In the genomic region with DNA sequence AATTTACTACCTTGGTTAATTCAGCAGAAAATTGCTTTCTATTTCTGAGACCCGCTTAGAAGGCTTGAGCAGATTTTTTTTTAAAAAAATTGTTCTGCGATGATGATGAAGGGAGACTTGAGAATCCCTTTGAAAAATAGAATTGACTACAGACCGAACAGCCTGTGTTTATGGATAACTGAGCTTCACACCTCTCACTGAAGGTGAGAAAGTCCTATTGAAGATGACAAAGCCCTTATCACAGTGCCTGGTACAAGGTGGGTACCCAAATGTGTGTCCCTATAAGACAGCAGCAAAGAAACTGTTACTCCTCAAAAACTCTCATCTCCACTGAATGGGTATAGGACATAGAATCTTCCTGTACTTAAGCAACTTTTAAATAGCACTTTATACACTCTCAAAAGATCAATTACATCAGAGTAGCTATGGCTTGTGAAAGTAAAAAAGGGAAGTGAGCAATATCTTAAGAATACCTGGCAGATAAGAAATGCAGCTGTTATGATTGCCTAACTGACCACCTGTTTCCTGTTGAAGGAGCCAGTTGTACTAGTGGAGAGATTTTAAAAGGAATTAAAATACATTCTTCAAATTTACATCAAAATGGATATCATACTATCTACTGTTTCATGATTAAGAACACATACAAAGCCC, we compare ENCODE assay signal across 10 cellular contexts.
DNase-seq lines count a peak whose midpoint lies in the region; ATAC-seq and TF ChIP-seq lines count a peak whose summit lies in the region.
"Had no signal": no experiment of that assay in that cellular context is flagged by ENCODE, and none has a peak within 500 bp of the region (broad histone marks: within the 10 kb centered on the region; RNA-seq: fewer than 3 reads in every experiment).

No MANE protein-coding gene starts in this region.

- H3K9me2 ChIP-seq in OCI-LY1 (ENCODE audit: low read depth, low read length): no peaks in the 10 kb centered on the region

- DNase-seq in myocyte (ENCODE audit: low read depth) (peak; percentile 25), DMS 273 (lab: John Stamatoyannopoulos, UW; ENCODE audit: unreplicated experiment) (no peak), endodermal cell (no peak), osteoblast (ENCODE audit: insufficient read length, low spot score, missing footprints) (no peak)
- DNase-seq in activated CD4-positive, alpha-beta memory T cell treated with anti-CD3 and anti-CD28 coated beads for 36 hours: no peak
- DNase-seq: natural killer cell, SHP77 treated with DMSO at 0.1 percent for 48 hours had no signal

- POLR2A ChIA-PET in activated CD4-positive, alpha-beta memory T cell treated with anti-CD3 and anti-CD28 coated beads for 36 hours (lab: Charles Lee): no interaction called here

- no peaks in the 10 kb centered on the region for H4K20me1 ChIP-seq in OCI-LY1 (ENCODE audit: insufficient read depth, low read length)
- no peaks in the 10 kb centered on the region for H4K20me1 ChIP-seq in osteoblast (ENCODE audit: insufficient read depth, low read length)

- H3K4me1 Mint-ChIP-seq in endodermal cell: no peaks in the 10 kb centered on the region
- no peaks in the 10 kb centered on the region for H3K4me1 Mint-ChIP-seq in activated CD4-positive, alpha-beta memory T cell treated with anti-CD3 and anti-CD28 coated beads for 36 hours (ENCODE audit: low read depth)
- H3K4me1 Mint-ChIP-seq: natural killer cell had no signal

- H2AFZ ChIP-seq in OCI-LY1 (ENCODE audit: low read length) (no peak overlapping the region), osteoblast (ENCODE audit: low read length) (no peak overlapping the region)

- no peak overlapping the region for H3K27ac Mint-ChIP-seq in endodermal cell
- H3K27ac Mint-ChIP-seq in activated CD4-positive, alpha-beta memory T cell treated with anti-CD3 and anti-CD28 coated beads for 36 hours: no peak overlapping the region
- H3K27ac Mint-ChIP-seq: natural killer cell had no signal

- H3K79me2 ChIP-seq in OCI-LY1 (ENCODE audit: insufficient read depth, low read length) (no peaks in the 10 kb centered on the region), osteoblast (ENCODE audit: insufficient read depth, low read length) (no peaks in the 10 kb centered on the region)

- peak; percentile 100 for ATAC-seq in GM19324 (IDR thresholded peaks at IDR 0.05; ENCODE audit: low FRiP score, unreplicated experiment)
- peak; percentile 100 for ATAC-seq in HG03045 (IDR thresholded peaks at IDR 0.05; ENCODE audit: unreplicated experiment)

- H3K36me3 Mint-ChIP-seq in endodermal cell (ENCODE audit: low read depth): no peaks in the 10 kb centered on the region
- H3K36me3 Mint-ChIP-seq in activated CD4-positive, alpha-beta memory T cell treated with anti-CD3 and anti-CD28 coated beads for 36 hours: no peaks in the 10 kb centered on the region

- H3K4me2 ChIP-seq in OCI-LY1 (ENCODE audit: low read length): peak overlapping the region; percentile 33
- no peak overlapping the region for H3K4me2 ChIP-seq in osteoblast (ENCODE audit: insufficient read depth, low read length)

- WGBS in endodermal cell (ENCODE audit: insufficient coverage in 1 of 2, insufficient read length in 1 of 2), 2 experiments: 94 to 97% methylated on average over 3 of the region's 3 CpGs

- peaks cover 16% of the 10 kb centered on the region for H3K9me3 Mint-ChIP-seq in endodermal cell
- peaks cover 8% of the 10 kb centered on the region for H3K9me3 Mint-ChIP-seq in activated CD4-positive, alpha-beta memory T cell treated with anti-CD3 and anti-CD28 coated beads for 36 hours

- TF ChIP-seq CTCF in OCI-LY1 (IDR thresholded peaks at IDR 0.05; ENCODE audit: low read length): no peak
- no peak for TF ChIP-seq CTCF in endodermal cell (conservative IDR thresholded peaks at IDR 0.05)
- no peak for TF ChIP-seq CTCF in osteoblast (IDR thresholded peaks at IDR 0.05; ENCODE audit: extremely low read depth, low read depth, low read length)

- H3K4me3 ChIP-seq in OCI-LY1 (ENCODE audit: low read depth, low read length, poor library complexity, severe bottlenecking): no peak overlapping the region
- no peak overlapping the region for H3K4me3 ChIP-seq in endodermal cell (ENCODE audit: low read length)
- no peak overlapping the region for H3K4me3 ChIP-seq in osteoblast (ENCODE audit: insufficient read depth, low read length)

- peaks cover 26% of the 10 kb centered on the region for H3K4me1 ChIP-seq in OCI-LY1 (ENCODE audit: insufficient read depth, low read length, severe bottlenecking)
- H3K4me1 ChIP-seq in endodermal cell (ENCODE audit: control insufficient read depth, insufficient read depth, low read length): no peaks in the 10 kb centered on the region
- H3K4me1 ChIP-seq in osteoblast (ENCODE audit: insufficient read depth, low read length): no peaks in the 10 kb centered on the region

- intact Hi-C loops in activated CD4-positive, alpha-beta memory T cell treated with anti-CD3 and anti-CD28 coated beads for 36 hours (cut with micrococcal nuclease): no loop called here

- CTCF ChIA-PET in activated CD4-positive, alpha-beta memory T cell treated with anti-CD3 and anti-CD28 coated beads for 36 hours (lab: Charles Lee): no interaction called here

- peak overlapping the region; percentile 76 for H3K27ac ChIP-seq in OCI-LY1 (ENCODE audit: low read depth, low read length, poor library complexity, severe bottlenecking)
- H3K27ac ChIP-seq in endodermal cell (ENCODE audit: low read depth, low read length): no peak overlapping the region
- H3K27ac ChIP-seq in osteoblast (ENCODE audit: low read depth, low read length): no peak overlapping the region

- no peak overlapping the region for H3K4me3 Mint-ChIP-seq in endodermal cell
- no peak overlapping the region for H3K4me3 Mint-ChIP-seq in activated CD4-positive, alpha-beta memory T cell treated with anti-CD3 and anti-CD28 coated beads for 36 hours
- H3K4me3 Mint-ChIP-seq: natural killer cell had no signal

- no peaks in the 10 kb centered on the region for H3K27me3 Mint-ChIP-seq in endodermal cell (ENCODE audit: insufficient read depth)
- H3K27me3 Mint-ChIP-seq in activated CD4-positive, alpha-beta memory T cell treated with anti-CD3 and anti-CD28 coated beads for 36 hours: no peaks in the 10 kb centered on the region

- no peaks in the 10 kb centered on the region for H3F3A ChIP-seq in OCI-LY1 (ENCODE audit: insufficient read depth, low read length)

- H3K27me3 ChIP-seq in OCI-LY1 (ENCODE audit: insufficient read depth, low read length): no peaks in the 10 kb centered on the region
- H3K27me3 ChIP-seq in endodermal cell (ENCODE audit: control insufficient read depth, insufficient read depth, low read length, poor library complexity, severe bottlenecking): no peaks in the 10 kb centered on the region
- H3K27me3 ChIP-seq in osteoblast (ENCODE audit: insufficient read depth, low read length): no peaks in the 10 kb centered on the region

- H3K9me3 ChIP-seq in OCI-LY1 (ENCODE audit: low read length) (peaks cover 9% of the 10 kb centered on the region), endodermal cell (ENCODE audit: control insufficient read depth, low read length) (peaks cover 22% of the 10 kb centered on the region), osteoblast (ENCODE audit: low read depth, low read length) (no peaks in the 10 kb centered on the region)

- H3K36me3 ChIP-seq in OCI-LY1 (ENCODE audit: insufficient read depth, low read length): no peaks in the 10 kb centered on the region
- no peaks in the 10 kb centered on the region for H3K36me3 ChIP-seq in endodermal cell (ENCODE audit: control insufficient read depth, insufficient read depth, low read length)
- H3K36me3 ChIP-seq in osteoblast (ENCODE audit: insufficient read depth, low read length): no peaks in the 10 kb centered on the region

- H3K9ac ChIP-seq in OCI-LY1 (ENCODE audit: low read length) (no peak overlapping the region), endodermal cell (ENCODE audit: extremely low read depth, low read length, poor library complexity, severe bottlenecking) (no peak overlapping the region)
